ENCODE assay signal across 19 cellular contexts in the genomic region with DNA sequence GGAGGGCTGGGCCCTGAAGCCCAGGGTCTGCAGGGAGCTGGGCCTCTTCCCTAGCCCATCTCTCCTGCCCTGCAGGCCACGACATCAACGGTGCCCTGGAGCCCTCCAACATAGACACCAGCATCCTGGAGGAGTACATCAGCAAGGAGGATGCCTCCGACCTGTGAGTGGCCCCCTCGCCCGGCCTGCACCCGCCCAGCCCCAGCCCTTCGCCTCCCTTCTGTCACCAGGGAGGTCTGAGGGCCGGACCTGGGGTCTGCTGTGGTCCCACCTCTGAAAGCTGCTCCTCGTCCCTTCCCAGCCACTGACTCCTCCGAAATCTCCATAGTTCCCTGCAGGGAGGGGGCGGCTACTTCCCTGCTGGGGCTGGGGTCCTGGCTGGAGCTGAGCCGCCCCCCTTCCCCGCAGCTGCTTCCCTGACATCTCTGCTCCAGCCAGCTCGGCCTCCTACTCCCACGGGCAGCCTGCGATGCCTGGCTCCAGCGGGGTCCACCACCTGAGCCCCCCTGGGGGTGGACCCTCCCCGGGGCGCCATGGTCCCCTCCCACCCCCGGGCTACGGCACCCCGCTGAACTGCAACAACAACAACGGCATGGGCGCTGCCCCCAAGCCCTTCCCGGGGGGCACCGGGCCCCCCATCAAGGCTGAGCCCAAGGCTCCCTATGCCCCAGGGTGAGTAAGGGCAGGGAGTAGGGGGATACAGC. TPM values are rescaled to one million over a fixed set of nuclear protein-coding genes. Genes with fewer than 3 reads are reported as not detected.
DNase-seq lines count a peak whose midpoint lies in the region; ATAC-seq and TF ChIP-seq lines count a peak whose summit lies in the region.
"Had no signal": no experiment of that assay in that cellular context is flagged by ENCODE, and none has a peak within 500 bp of the region (broad histone marks: within the 10 kb centered on the region; RNA-seq: fewer than 3 reads in every experiment).

No MANE protein-coding gene starts in this region.

- H3K4me1 Mint-ChIP-seq in stimulated activated naive CD8-positive, alpha-beta T cell treated with anti-CD3 and anti-CD28 coated beads, Interleukin-15, amount 100 ng/mL, for 72 hours, result peaks cover 9% of the 10 kb centered on the region

- no peak overlapping the region for H4K91ac ChIP-seq in neuronal stem cell (ENCODE audit: low read depth, low read length, poor library complexity)

- H2BK120ac ChIP-seq in neuronal stem cell (ENCODE audit: low read depth, low read length), result peak overlapping the region; percentile 24

- H3K36me3 ChIP-seq in neuronal stem cell (replicated peaks in 1 of 2; ENCODE audit: control insufficient read depth in 2 of 2, insufficient read depth in 2 of 2, low read length in 2 of 2) (no peaks in the 10 kb centered on the region), uterus (no peaks in the 10 kb centered on the region)
- H3K36me3 ChIP-seq: Peyer's patch had no signal

- H3K9me3 ChIP-seq in neuronal stem cell (replicated peaks in 1 of 2; ENCODE audit: control insufficient read depth in 2 of 2, insufficient read depth in 1 of 2, low read depth in 1 of 2, low read length in 2 of 2) (peaks cover 0 to 2% of the 10 kb centered on the region in 2 donors), uterus (no peaks in the 10 kb centered on the region)
- H3K9me3 ChIP-seq: Peyer's patch had no signal

- H3K4me1 ChIP-seq in neuronal stem cell (ENCODE audit: control insufficient read depth in 2 of 2, insufficient read depth in 1 of 2, low read depth in 1 of 2, low read length in 2 of 2), result peaks cover 7 to 48% of the 10 kb centered on the region in 2 donors
- H3K4me1 ChIP-seq in uterus, result peaks cover 0 to 12% of the 10 kb centered on the region in 2 donors
- H3K4me1 ChIP-seq: Peyer's patch had no signal

- no peaks in the 10 kb centered on the region for H3K79me1 ChIP-seq in neuronal stem cell (ENCODE audit: low read depth, low read length)

- H3K4me2 ChIP-seq in neuronal stem cell (ENCODE audit: insufficient read depth, low read length, poor library complexity, severe bottlenecking), result no peak overlapping the region
- H3K4me2 ChIP-seq: KMS-11 had no signal

- intact Hi-C loops in uterus (cut with DNase I; ENCODE audit: low total_unique reads) (no loop called here), Right ventricle myocardium inferior (cut with DNase I) (no loop called here)

- H3K18ac ChIP-seq in neuronal stem cell (ENCODE audit: low read length), result peak overlapping the region; percentile 90

- H3K27ac ChIP-seq in layer of hippocampus (ENCODE audit: low read depth, low read length) (peak overlapping the region; percentile 80), neuronal stem cell (replicated peaks; ENCODE audit: low read length) (no peak overlapping the region), uterus (peak overlapping the region; percentile 93 to 95)
- H3K27ac ChIP-seq: GM23248, KMS-11, Peyer's patch had no signal

- no peaks in the 10 kb centered on the region for H3K9me3 Mint-ChIP-seq in stimulated activated naive CD8-positive, alpha-beta T cell treated with anti-CD3 and anti-CD28 coated beads, Interleukin-15, amount 100 ng/mL, for 72 hours
- H3K9me3 Mint-ChIP-seq: CD4-positive, alpha-beta T cell had no signal

- TF ChIP-seq POLR2A in uterus (IDR thresholded peaks at IDR 0.05), result no peak

- ATAC-seq in stimulated activated naive CD8-positive, alpha-beta T cell treated with anti-CD3 and anti-CD28 coated beads, Interleukin-15, amount 100 ng/mL, for 72 hours, result peak; percentile 21
- no peak for ATAC-seq in stimulated activated naive CD8-positive, alpha-beta T cell treated with anti-CD3 and anti-CD28 coated beads, Interleukin-15, Interleukin-2, amounts not matched to agents 100 U/mL and 50 U/mL, for 24 hours
- ATAC-seq in Right ventricle myocardium inferior, result no peak

- no peak overlapping the region for H3K27ac Mint-ChIP-seq in stimulated activated naive CD8-positive, alpha-beta T cell treated with anti-CD3 and anti-CD28 coated beads, Interleukin-15, amount 100 ng/mL, for 72 hours
- H3K27ac Mint-ChIP-seq: CD4-positive, alpha-beta T cell had no signal

- H2AK5ac ChIP-seq in neuronal stem cell (ENCODE audit: low read depth, low read length), result peak overlapping the region; percentile 94

- H3K14ac ChIP-seq in neuronal stem cell (ENCODE audit: low read length), result peak overlapping the region; percentile 49

- no CpG with 5 or more reads among the region's 26 CpGs for WGBS in neuronal stem cell (ENCODE audit: extremely low coverage in 2 of 2, insufficient read length in 2 of 2, insufficient replicate concordance in 1 of 2), 2 donors

- peak overlapping the region; percentile 92 for H2BK15ac ChIP-seq in neuronal stem cell (ENCODE audit: low read length)

- H4K8ac ChIP-seq in neuronal stem cell (ENCODE audit: low read depth, low read length), result peak overlapping the region; percentile 6

- H3K4me3 Mint-ChIP-seq in stimulated activated naive CD8-positive, alpha-beta T cell treated with anti-CD3 and anti-CD28 coated beads, Interleukin-15, amount 100 ng/mL, for 72 hours, result no peak overlapping the region
- H3K4me3 Mint-ChIP-seq: CD4-positive, alpha-beta T cell had no signal

- H3K27me3 ChIP-seq in layer of hippocampus (ENCODE audit: control insufficient read depth, insufficient read depth, low read length), result no peaks in the 10 kb centered on the region
- no peaks in the 10 kb centered on the region for H3K27me3 ChIP-seq in neuronal stem cell (ENCODE audit: control insufficient read depth in 3 of 3, insufficient read depth in 3 of 3, low read depth in 1 of 3, low read length in 3 of 3)
- H3K27me3 ChIP-seq in uterus, result no peaks in the 10 kb centered on the region
- H3K27me3 ChIP-seq: Peyer's patch had no signal

- peak overlapping the region; percentile 8 for H2BK5ac ChIP-seq in neuronal stem cell (ENCODE audit: low read length)

- no peak overlapping the region for H2AFZ ChIP-seq in neuronal stem cell (ENCODE audit: low read length)
- H2AFZ ChIP-seq: GM23248 had no signal

- H3K23ac ChIP-seq in neuronal stem cell (ENCODE audit: low read depth, low read length, poor library complexity), result no peak overlapping the region

- no peak for TF ChIP-seq CTCF in uterus (IDR thresholded peaks at IDR 0.05)

- no peaks in the 10 kb centered on the region for H3K27me3 Mint-ChIP-seq in stimulated activated naive CD8-positive, alpha-beta T cell treated with anti-CD3 and anti-CD28 coated beads, Interleukin-15, amount 100 ng/mL, for 72 hours

- peak overlapping the region; percentile 89 for H3K4ac ChIP-seq in neuronal stem cell (ENCODE audit: low read length)

- no peak overlapping the region for H3K4me3 ChIP-seq in neuronal stem cell (ENCODE audit: low read length in 2 of 2)
- no peak overlapping the region for H3K4me3 ChIP-seq in uterus
- H3K4me3 ChIP-seq: GM12878, GM23248, Peyer's patch, SK-N-MC had no signal

- no peak for DNase-seq in stimulated activated naive CD8-positive, alpha-beta T cell treated with anti-CD3 and anti-CD28 coated beads, Interleukin-15, amount 100 ng/mL, for 72 hours
- DNase-seq in stimulated activated naive CD8-positive, alpha-beta T cell treated with anti-CD3 and anti-CD28 coated beads, Interleukin-15, Interleukin-2, amounts not matched to agents 100 U/mL and 50 U/mL, for 24 hours, result no peak
- DNase-seq in neuronal stem cell (ENCODE audit: low spot score) (no peak), uterus (no peak), DMS79 treated with DMSO at 0.1 percent for 48 hours (lab: John Stamatoyannopoulos, UW) (no peak), Right ventricle myocardium inferior (ENCODE audit: missing footprints) (no peak), activated T-cell treated with anti-CD3 and anti-CD28 coated beads for 4 hours (no peak)
- DNase-seq: 8988T; CD4-positive, alpha-beta T cell; EL; GM23248; NCI-H187; NCI-H2107; NCI-H446; Peyer's patch had no signal

- peak overlapping the region; percentile 21 for H3K9ac ChIP-seq in neuronal stem cell (ENCODE audit: low read depth, low read length, poor library complexity)
- H3K9ac ChIP-seq: GM23248, KMS-11 had no signal

- H2BK12ac ChIP-seq in neuronal stem cell (ENCODE audit: low read length), result peak overlapping the region; percentile 41

RNA-seq across cellular contexts. Expression of gene MYRF, which starts 13.3 kb away (rescaled TPM):
- 5.7 TPM for polyA plus RNA-seq in neuronal stem cell (2013, experiment 1 of 2)
- 6.0 TPM for polyA plus RNA-seq in neuronal stem cell (2013, experiment 2 of 2)
- total RNA-seq in uterus, result 100 to 1,000 TPM in 1 of 4 donors, 10 to 100 TPM in 2, 1 to 10 TPM in 1; 6.4 to 106 (median 12.7) TPM
- 0.30 TPM for total RNA-seq in Right ventricle myocardium inferior
- total RNA-seq: GM23248 had no signal

RNA-seq across cellular contexts. Expression of gene TMEM258, which starts 26.7 kb away (rescaled TPM):
- polyA plus RNA-seq in neuronal stem cell (2013, experiment 1 of 2), result 258 TPM
- polyA plus RNA-seq in neuronal stem cell (2013, experiment 2 of 2), result 242 TPM
- 10 to 100 TPM; 14.6 to 96.9 (median 38.7) TPM for total RNA-seq in uterus
- total RNA-seq in Right ventricle myocardium inferior, result 130 TPM

RNA-seq across cellular contexts. Expression of gene FEN1, which starts 27.0 kb away (rescaled TPM):
- polyA plus RNA-seq in neuronal stem cell (2013, experiment 1 of 2), result 30.6 TPM
- polyA plus RNA-seq in neuronal stem cell (2013, experiment 2 of 2), result 31.0 TPM
- total RNA-seq in uterus, result 10 to 100 TPM in 1 of 4 donors, 1 to 10 TPM in 2, under 1 TPM in 1; 0.77 to 19.4 (median 6.8) TPM
- 7.0 TPM for total RNA-seq in Right ventricle myocardium inferior

RNA-seq across cellular contexts. Expression of gene FADS1, which starts 51.1 kb away (rescaled TPM):
- polyA plus RNA-seq in neuronal stem cell (2013, experiment 1 of 2), result 171 TPM
- 174 TPM for polyA plus RNA-seq in neuronal stem cell (2013, experiment 2 of 2)
- 10 to 100 TPM; 23.8 to 57.1 (median 38.3) TPM for total RNA-seq in uterus
- 25.7 TPM for total RNA-seq in Right ventricle myocardium inferior
